In genomic region chr10:112952282-112952991, GRCh38 we compare ENCODE assay signal across 2 cellular contexts.
TF ChIP-seq lines count a peak whose summit lies in the region.

No MANE protein-coding gene starts in this region.

TF ChIP-seq in SK-N-SH, 30 proteins besides CTCF, POLR2A, EP300 and RAD21 (continued from another document):
- TF ChIP-seq, protein P1, sequence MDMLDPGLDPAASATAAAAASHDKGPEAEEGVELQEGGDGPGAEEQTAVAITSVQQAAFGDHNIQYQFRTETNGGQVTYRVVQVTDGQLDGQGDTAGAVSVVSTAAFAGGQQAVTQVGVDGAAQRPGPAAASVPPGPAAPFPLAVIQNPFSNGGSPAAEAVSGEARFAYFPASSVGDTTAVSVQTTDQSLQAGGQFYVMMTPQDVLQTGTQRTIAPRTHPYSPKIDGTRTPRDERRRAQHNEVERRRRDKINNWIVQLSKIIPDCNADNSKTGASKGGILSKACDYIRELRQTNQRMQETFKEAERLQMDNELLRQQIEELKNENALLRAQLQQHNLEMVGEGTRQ (IDR thresholded peaks at IDR 0.05; ENCODE audit: borderline replicate concordance, low read depth, low read length), result no peak
- TF ChIP-seq, protein P2, sequence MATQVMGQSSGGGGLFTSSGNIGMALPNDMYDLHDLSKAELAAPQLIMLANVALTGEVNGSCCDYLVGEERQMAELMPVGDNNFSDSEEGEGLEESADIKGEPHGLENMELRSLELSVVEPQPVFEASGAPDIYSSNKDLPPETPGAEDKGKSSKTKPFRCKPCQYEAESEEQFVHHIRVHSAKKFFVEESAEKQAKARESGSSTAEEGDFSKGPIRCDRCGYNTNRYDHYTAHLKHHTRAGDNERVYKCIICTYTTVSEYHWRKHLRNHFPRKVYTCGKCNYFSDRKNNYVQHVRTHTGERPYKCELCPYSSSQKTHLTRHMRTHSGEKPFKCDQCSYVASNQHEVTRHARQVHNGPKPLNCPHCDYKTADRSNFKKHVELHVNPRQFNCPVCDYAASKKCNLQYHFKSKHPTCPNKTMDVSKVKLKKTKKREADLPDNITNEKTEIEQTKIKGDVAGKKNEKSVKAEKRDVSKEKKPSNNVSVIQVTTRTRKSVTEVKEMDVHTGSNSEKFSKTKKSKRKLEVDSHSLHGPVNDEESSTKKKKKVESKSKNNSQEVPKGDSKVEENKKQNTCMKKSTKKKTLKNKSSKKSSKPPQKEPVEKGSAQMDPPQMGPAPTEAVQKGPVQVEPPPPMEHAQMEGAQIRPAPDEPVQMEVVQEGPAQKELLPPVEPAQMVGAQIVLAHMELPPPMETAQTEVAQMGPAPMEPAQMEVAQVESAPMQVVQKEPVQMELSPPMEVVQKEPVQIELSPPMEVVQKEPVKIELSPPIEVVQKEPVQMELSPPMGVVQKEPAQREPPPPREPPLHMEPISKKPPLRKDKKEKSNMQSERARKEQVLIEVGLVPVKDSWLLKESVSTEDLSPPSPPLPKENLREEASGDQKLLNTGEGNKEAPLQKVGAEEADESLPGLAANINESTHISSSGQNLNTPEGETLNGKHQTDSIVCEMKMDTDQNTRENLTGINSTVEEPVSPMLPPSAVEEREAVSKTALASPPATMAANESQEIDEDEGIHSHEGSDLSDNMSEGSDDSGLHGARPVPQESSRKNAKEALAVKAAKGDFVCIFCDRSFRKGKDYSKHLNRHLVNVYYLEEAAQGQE (IDR thresholded peaks at IDR 0.05; ENCODE audit: low read depth, low read length), result no peak
- TF ChIP-seq POLR2AphosphoS5 (IDR thresholded peaks at IDR 0.05; ENCODE audit: low read depth, low read length) (no peak), MEF2A (IDR thresholded peaks at IDR 0.05; ENCODE audit: borderline replicate concordance, low read depth) (no peak), GABPA (IDR thresholded peaks at IDR 0.05; ENCODE audit: low read depth) (no peak), RCOR1 (IDR thresholded peaks at IDR 0.05; ENCODE audit: low read length) (no peak), FOXJ3 (CRISPR knock-in tag; IDR thresholded peaks at IDR 0.05) (no peak)
- TF ChIP-seq, protein P3, sequence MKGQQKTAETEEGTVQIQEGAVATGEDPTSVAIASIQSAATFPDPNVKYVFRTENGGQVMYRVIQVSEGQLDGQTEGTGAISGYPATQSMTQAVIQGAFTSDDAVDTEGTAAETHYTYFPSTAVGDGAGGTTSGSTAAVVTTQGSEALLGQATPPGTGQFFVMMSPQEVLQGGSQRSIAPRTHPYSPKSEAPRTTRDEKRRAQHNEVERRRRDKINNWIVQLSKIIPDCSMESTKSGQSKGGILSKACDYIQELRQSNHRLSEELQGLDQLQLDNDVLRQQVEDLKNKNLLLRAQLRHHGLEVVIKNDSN (IDR thresholded peaks at IDR 0.05; ENCODE audit: borderline replicate concordance, low read depth), result no peak
- TF ChIP-seq, protein P4, sequence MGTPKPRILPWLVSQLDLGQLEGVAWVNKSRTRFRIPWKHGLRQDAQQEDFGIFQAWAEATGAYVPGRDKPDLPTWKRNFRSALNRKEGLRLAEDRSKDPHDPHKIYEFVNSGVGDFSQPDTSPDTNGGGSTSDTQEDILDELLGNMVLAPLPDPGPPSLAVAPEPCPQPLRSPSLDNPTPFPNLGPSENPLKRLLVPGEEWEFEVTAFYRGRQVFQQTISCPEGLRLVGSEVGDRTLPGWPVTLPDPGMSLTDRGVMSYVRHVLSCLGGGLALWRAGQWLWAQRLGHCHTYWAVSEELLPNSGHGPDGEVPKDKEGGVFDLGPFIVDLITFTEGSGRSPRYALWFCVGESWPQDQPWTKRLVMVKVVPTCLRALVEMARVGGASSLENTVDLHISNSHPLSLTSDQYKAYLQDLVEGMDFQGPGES (IDR thresholded peaks at IDR 0.05; ENCODE audit: low read depth, low read length), result no peak
- TF ChIP-seq, protein P5, sequence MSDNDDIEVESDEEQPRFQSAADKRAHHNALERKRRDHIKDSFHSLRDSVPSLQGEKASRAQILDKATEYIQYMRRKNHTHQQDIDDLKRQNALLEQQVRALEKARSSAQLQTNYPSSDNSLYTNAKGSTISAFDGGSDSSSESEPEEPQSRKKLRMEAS (IDR thresholded peaks at IDR 0.05; ENCODE audit: low read depth), result no peak
TF ChIP-seq in SK-N-SH: peak in this region for 0.

TF ChIP-seq in SK-N-SH treated with all-trans-retinoic acid at 6 μM for 48 hours, 23 proteins besides CTCF, POLR2A, EP300 and RAD21 (continued from another document):
- TF ChIP-seq CSRNP3 (CRISPR knock-in tag; IDR thresholded peaks at IDR 0.05) (no peak), BACH2 (CRISPR knock-in tag; IDR thresholded peaks at IDR 0.05; ENCODE audit: borderline replicate concordance) (no peak)
TF ChIP-seq in SK-N-SH treated with all-trans-retinoic acid at 6 μM for 48 hours: peak in this region for 0.
